ENCODE assay signal across 9 cellular contexts in the genomic region with DNA sequence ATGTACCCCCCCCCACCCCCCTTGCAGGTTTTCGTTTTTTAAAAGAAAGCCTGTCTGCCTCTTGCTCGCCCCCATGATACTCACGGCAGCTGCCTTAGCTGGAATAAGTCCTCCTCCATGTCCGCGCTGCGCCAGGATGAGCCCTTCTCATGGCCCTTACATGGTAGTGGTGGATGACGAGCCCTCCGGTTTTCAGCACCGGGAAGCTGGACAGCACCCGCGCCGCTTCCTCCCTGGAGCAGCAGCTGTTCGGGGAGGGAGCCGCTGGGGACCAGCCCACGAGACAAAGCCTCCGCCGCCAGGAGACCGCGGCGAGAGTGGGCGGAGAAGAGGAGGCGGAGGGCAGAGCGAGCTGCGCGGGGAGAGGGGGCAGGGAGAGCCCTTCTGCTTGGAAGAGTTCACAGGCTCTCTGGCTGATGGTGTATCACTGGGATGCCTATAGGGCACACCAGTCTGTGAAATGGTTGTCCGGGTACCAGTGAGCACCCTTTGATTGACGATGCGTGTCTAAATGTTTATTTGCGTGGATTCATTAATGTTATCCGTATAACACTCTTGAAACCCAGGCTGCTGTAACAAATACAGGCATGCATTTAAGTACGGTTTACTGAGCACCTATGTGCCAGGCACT. TPM values are rescaled to one million over a fixed set of nuclear protein-coding genes. Genes with fewer than 3 reads are reported as not detected.
A peak's percentile ranks its signal among the peaks of the same experiment; 100 is the strongest.
DNase-seq lines count a peak whose midpoint lies in the region; ATAC-seq and TF ChIP-seq lines count a peak whose summit lies in the region.
"Had no signal": no experiment of that assay in that cellular context is flagged by ENCODE, and none has a peak within 500 bp of the region (broad histone marks: within the 10 kb centered on the region; RNA-seq: fewer than 3 reads in every experiment).

A gene with protein sequence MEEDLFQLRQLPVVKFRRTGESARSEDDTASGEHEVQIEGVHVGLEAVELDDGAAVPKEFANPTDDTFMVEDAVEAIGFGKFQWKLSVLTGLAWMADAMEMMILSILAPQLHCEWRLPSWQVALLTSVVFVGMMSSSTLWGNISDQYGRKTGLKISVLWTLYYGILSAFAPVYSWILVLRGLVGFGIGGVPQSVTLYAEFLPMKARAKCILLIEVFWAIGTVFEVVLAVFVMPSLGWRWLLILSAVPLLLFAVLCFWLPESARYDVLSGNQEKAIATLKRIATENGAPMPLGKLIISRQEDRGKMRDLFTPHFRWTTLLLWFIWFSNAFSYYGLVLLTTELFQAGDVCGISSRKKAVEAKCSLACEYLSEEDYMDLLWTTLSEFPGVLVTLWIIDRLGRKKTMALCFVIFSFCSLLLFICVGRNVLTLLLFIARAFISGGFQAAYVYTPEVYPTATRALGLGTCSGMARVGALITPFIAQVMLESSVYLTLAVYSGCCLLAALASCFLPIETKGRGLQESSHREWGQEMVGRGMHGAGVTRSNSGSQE (minus strand): TSS at position 319 of the 631 bp plus-strand sequence. CDS start 200 bp downstream, at position 119.

- intact Hi-C loops in left colon (cut with DNase I, micrococcal nuclease): no loop called here

- H2AFZ ChIP-seq in GM23248: no peak within 1 kb of the TSS

- peaks cover 3% of the 10 kb centered on the region; the same call in 1 of the 2 replicates for H3K9me3 Mint-ChIP-seq in WTC11

- no peaks in the 10 kb centered on the region for H3K9me3 ChIP-seq in GM23248 (ENCODE audit: low read depth)

- no peak within 1 kb of the TSS for H3K27ac ChIP-seq in GM23248

- CTCF ChIA-PET in WTC11 (lab: Charles Lee): interaction anchor here (1.2 to 1.4 kb wide), 2 partner anchors 71 to 137 kb away, joined by 3 to 5 read pairs; no protein-coding TSS in a partner anchor

- no peaks in the 10 kb centered on the region for H3K79me2 ChIP-seq in GM23248 (ENCODE audit: insufficient read depth)

- no peak for TF ChIP-seq CTCF in WTC11 (IDR thresholded peaks at IDR 0.05)

- H3K4me3 Mint-ChIP-seq in WTC11: peak within 1 kb of the TSS; percentile 52
- H3K4me3 Mint-ChIP-seq: activated naive CD8-positive, alpha-beta T cell had no signal

- POLR2A ChIA-PET in WTC11 (lab: Charles Lee): interaction anchor here (1.0 kb wide), 1 partner anchor 41 kb away, joined by 3 read pairs; no protein-coding TSS in a partner anchor

- no peaks in the 10 kb centered on the region for H3F3A ChIP-seq in GM23248 (ENCODE audit: insufficient read depth)

- DNase-seq in GM23248 (peak; percentile 78), NCI-H2107 treated with DMSO at 0.1 percent for 48 hours (lab: John Stamatoyannopoulos, UW; ENCODE audit: unreplicated experiment) (peak; percentile 74), WTC11 (ENCODE audit: low spot score) (peak; percentile 96), dedifferentiated amniotic fluid mesenchymal stem cell (ENCODE audit: extremely low spot score) (peak; percentile 61), left colon (peak; percentile 69 to 78)
- peak; percentile 17 for DNase-seq in stimulated activated CD4-positive, alpha-beta T cell treated with anti-CD3 and anti-CD28 coated beads, Interleukin-4, amount 100 ng/mL, for 24 hours

- in situ Hi-C loops in GM23248 (cut with MboI): no loop called here

- H3K36me3 Mint-ChIP-seq in WTC11: no peaks in the 10 kb centered on the region
- H3K36me3 Mint-ChIP-seq: activated naive CD8-positive, alpha-beta T cell had no signal

- peaks cover 3% of the 10 kb centered on the region; the same call in 1 of the 2 replicates for H3K4me1 Mint-ChIP-seq in WTC11

- H4K20me1 ChIP-seq in GM23248 (ENCODE audit: insufficient read depth): no peaks in the 10 kb centered on the region

- H3K4me3 ChIP-seq in GM23248: peak within 1 kb of the TSS; percentile 45; the same call in 1 of the 2 replicates

- peak; percentile 98 for ATAC-seq in WTC11
- ATAC-seq in left colon: peak; percentile 96
- ATAC-seq in HG03442 (IDR thresholded peaks at IDR 0.05; ENCODE audit: unreplicated experiment): no peak
- no peak for ATAC-seq in GM19455 (IDR thresholded peaks at IDR 0.05; ENCODE audit: unreplicated experiment)

- H3K27me3 ChIP-seq in GM23248 (replicated peaks; ENCODE audit: insufficient read depth): no peaks in the 10 kb centered on the region

- H3K36me3 ChIP-seq in GM23248 (ENCODE audit: low read depth): no peaks in the 10 kb centered on the region

- no peaks in the 10 kb centered on the region for H3K4me1 ChIP-seq in GM23248 (ENCODE audit: insufficient read depth)

- no peaks in the 10 kb centered on the region for H3K9me2 ChIP-seq in GM23248 (ENCODE audit: insufficient read depth)

- H3K4me2 ChIP-seq in GM23248 (ENCODE audit: unreplicated experiment): no peak within 1 kb of the TSS

- WGBS in GM23248 (ENCODE audit: low coverage in 1 of 2, low lambda C conversion rate in 2 of 2, missing lambda C conversion rate in 2 of 2), 2 experiments: 6 to 8% methylated on average over 27 to 31 of the region's 31 CpGs

- peaks cover 16% of the 10 kb centered on the region for H3K27me3 Mint-ChIP-seq in WTC11 (ENCODE audit: low read depth)

- H3K9ac ChIP-seq in GM23248: no peak within 1 kb of the TSS

- H3K27ac Mint-ChIP-seq in WTC11: no peak within 1 kb of the TSS
- H3K27ac Mint-ChIP-seq: activated naive CD8-positive, alpha-beta T cell had no signal

TF ChIP-seq in WTC11, 78 proteins besides CTCF, POLR2A, EP300 and RAD21 (continues in another document):
- TF ChIP-seq ATF1 (CRISPR knock-in tag; IDR thresholded peaks at IDR 0.05) (0 out of 2 replicates have a peak, but pooled peaks have one; percentile 46), TEAD1 (CRISPR knock-in tag; IDR thresholded peaks at IDR 0.05) (peak; percentile 97), SMAD4 (CRISPR knock-in tag; IDR thresholded peaks at IDR 0.05) (peak; percentile 50; the same call in 1 of the 2 replicates), RORB (CRISPR knock-in tag; IDR thresholded peaks at IDR 0.05) (no peak)
- TF ChIP-seq, protein P1, sequence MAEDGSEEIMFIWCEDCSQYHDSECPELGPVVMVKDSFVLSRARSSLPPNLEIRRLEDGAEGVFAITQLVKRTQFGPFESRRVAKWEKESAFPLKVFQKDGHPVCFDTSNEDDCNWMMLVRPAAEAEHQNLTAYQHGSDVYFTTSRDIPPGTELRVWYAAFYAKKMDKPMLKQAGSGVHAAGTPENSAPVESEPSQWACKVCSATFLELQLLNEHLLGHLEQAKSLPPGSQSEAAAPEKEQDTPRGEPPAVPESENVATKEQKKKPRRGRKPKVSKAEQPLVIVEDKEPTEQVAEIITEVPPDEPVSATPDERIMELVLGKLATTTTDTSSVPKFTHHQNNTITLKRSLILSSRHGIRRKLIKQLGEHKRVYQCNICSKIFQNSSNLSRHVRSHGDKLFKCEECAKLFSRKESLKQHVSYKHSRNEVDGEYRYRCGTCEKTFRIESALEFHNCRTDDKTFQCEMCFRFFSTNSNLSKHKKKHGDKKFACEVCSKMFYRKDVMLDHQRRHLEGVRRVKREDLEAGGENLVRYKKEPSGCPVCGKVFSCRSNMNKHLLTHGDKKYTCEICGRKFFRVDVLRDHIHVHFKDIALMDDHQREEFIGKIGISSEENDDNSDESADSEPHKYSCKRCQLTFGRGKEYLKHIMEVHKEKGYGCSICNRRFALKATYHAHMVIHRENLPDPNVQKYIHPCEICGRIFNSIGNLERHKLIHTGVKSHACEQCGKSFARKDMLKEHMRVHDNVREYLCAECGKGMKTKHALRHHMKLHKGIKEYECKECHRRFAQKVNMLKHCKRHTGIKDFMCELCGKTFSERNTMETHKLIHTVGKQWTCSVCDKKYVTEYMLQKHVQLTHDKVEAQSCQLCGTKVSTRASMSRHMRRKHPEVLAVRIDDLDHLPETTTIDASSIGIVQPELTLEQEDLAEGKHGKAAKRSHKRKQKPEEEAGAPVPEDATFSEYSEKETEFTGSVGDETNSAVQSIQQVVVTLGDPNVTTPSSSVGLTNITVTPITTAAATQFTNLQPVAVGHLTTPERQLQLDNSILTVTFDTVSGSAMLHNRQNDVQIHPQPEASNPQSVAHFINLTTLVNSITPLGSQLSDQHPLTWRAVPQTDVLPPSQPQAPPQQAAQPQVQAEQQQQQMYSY (CRISPR knock-in tag; IDR thresholded peaks at IDR 0.05): no peak; the same call in 1 of the 2 replicates
- TF ChIP-seq, protein P2, sequence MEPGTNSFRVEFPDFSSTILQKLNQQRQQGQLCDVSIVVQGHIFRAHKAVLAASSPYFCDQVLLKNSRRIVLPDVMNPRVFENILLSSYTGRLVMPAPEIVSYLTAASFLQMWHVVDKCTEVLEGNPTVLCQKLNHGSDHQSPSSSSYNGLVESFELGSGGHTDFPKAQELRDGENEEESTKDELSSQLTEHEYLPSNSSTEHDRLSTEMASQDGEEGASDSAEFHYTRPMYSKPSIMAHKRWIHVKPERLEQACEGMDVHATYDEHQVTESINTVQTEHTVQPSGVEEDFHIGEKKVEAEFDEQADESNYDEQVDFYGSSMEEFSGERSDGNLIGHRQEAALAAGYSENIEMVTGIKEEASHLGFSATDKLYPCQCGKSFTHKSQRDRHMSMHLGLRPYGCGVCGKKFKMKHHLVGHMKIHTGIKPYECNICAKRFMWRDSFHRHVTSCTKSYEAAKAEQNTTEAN (CRISPR knock-in tag; IDR thresholded peaks at IDR 0.05): 0 out of 2 replicates have a peak, but pooled peaks have one; percentile 82
- TF ChIP-seq, protein P3, sequence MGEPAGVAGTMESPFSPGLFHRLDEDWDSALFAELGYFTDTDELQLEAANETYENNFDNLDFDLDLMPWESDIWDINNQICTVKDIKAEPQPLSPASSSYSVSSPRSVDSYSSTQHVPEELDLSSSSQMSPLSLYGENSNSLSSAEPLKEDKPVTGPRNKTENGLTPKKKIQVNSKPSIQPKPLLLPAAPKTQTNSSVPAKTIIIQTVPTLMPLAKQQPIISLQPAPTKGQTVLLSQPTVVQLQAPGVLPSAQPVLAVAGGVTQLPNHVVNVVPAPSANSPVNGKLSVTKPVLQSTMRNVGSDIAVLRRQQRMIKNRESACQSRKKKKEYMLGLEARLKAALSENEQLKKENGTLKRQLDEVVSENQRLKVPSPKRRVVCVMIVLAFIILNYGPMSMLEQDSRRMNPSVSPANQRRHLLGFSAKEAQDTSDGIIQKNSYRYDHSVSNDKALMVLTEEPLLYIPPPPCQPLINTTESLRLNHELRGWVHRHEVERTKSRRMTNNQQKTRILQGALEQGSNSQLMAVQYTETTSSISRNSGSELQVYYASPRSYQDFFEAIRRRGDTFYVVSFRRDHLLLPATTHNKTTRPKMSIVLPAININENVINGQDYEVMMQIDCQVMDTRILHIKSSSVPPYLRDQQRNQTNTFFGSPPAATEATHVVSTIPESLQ (CRISPR knock-in tag; IDR thresholded peaks at IDR 0.05): no peak

RNA-seq across cellular contexts. Expression of the gene that starts here (rescaled TPM):
- total RNA-seq in GM23248 (2014; rRNA removed; shearing (Covaris generic)): not detected in 2 replicates
- not detected in 2 replicates for polyA plus RNA-seq in GM23248 (2016; fragmentation: Nextera tagmentation; extraction: Ambion mirVana)
- total RNA-seq in WTC11 (2021): 0.04 to 0.07 TPM (median 0.07 TPM) in 3 replicates
- under 1 TPM; 0.09 to 0.45 TPM for total RNA-seq in left colon

Comparison
In these comparisons a context has a peak if more than half of its experiments do, and no peak if none do; other contexts are left out.
1. Peak in DNase-seq and H3K4me3 ChIP-seq in GM23248; RNA of the gene not detected or under 1 TPM.
2. Peak in DNase-seq and ATAC-seq in WTC11; RNA of the gene not detected or under 1 TPM.
3. Peak in DNase-seq and ATAC-seq in left colon; RNA of the gene not detected or under 1 TPM.
4. DNase-seq: peak in every context shown above with its lines; median percentile 96 in WTC11; 78 in GM23248; 74 in NCI-H2107 treated with DMSO at 0.1 percent for 48 hours; 74 in left colon; 61 in dedifferentiated amniotic fluid mesenchymal stem cell; 17 in stimulated activated CD4-positive, alpha-beta T cell treated with anti-CD3 and anti-CD28 coated beads, Interleukin-4, amount 100 ng/mL, for 24 hours.